8 cellular contexts compared by ENCODE assay signal in the genomic region with DNA sequence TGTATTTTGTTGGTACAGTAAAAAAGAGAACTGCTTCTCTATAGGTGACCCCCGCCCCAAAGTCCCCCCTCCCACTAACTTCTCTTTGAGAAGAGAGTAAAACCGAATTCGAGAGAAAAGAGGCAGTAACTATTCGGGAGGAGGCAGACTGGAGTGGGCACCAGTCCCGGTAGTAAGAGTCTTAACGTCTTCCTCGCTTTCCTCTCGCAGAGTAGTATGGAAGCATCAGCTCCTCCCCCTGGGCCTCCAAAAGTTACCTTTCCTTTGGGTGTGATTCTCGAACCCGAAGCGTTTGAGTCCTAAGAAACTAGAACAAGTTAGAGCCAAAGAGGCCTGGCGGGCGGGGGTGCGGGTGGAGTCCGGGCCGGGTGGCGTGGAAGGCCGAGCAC. TPM values are rescaled to one million over a fixed set of nuclear protein-coding genes. Genes with fewer than 3 reads are reported as not detected.
DNase-seq lines count a peak whose midpoint lies in the region; ATAC-seq and TF ChIP-seq lines count a peak whose summit lies in the region.

No MANE protein-coding gene starts in this region.

- H3K36me3 Mint-ChIP-seq in T-helper 1 cell treated with Interleukin-12 subunit alpha and Interleukin-12 subunit beta and Interleukin-4 antibody, amounts not matched to agents 30 μg/mL and 1 μg/mL, for 36 hours (ENCODE audit: low read depth): peaks cover 2% of the 10 kb centered on the region

- peaks cover 5% of the 10 kb centered on the region for H3K4me1 Mint-ChIP-seq in T-helper 1 cell treated with Interleukin-12 subunit alpha and Interleukin-12 subunit beta and Interleukin-4 antibody, amounts not matched to agents 30 μg/mL and 1 μg/mL, for 36 hours (ENCODE audit: low read depth)

- peaks cover 0 to 55% (median 18%) of the 10 kb centered on the region in 9 donors for H3K4me1 ChIP-seq in heart right ventricle

- TF ChIP-seq CTCF in WERI-Rb-1 (IDR thresholded peaks at IDR 0.05; ENCODE audit: low read depth, low read length) (no peak), heart right ventricle (IDR thresholded peaks at IDR 0.05) (no peak)

- H3K36me3 ChIP-seq in WERI-Rb-1: no peaks in the 10 kb centered on the region
- H3K36me3 ChIP-seq in heart right ventricle: no peaks in the 10 kb centered on the region

- no peak overlapping the region for H3K27ac Mint-ChIP-seq in T-helper 1 cell treated with Interleukin-12 subunit alpha and Interleukin-12 subunit beta and Interleukin-4 antibody, amounts not matched to agents 30 μg/mL and 1 μg/mL, for 36 hours

- DNase-seq in T-helper 1 cell (no peak), WERI-Rb-1 (no peak), heart right ventricle (no peak), retina (peak; percentile 66), NCI-H526 treated with DMSO at 0.1 percent for 48 hours (lab: John Stamatoyannopoulos, UW) (no peak)

- peak overlapping the region; percentile 77 for H3K4me3 ChIP-seq in WERI-Rb-1 (ENCODE audit: low read depth, low read length)
- H3K4me3 ChIP-seq in heart right ventricle: peak overlapping the region; percentile 50 to 95 (median 84)

- H3K4me3 Mint-ChIP-seq in T-helper 1 cell treated with Interleukin-12 subunit alpha and Interleukin-12 subunit beta and Interleukin-4 antibody, amounts not matched to agents 30 μg/mL and 1 μg/mL, for 36 hours: peak overlapping the region; percentile 71

- peaks cover 66% of the 10 kb centered on the region for H3K27me3 Mint-ChIP-seq in T-helper 1 cell treated with Interleukin-12 subunit alpha and Interleukin-12 subunit beta and Interleukin-4 antibody, amounts not matched to agents 30 μg/mL and 1 μg/mL, for 36 hours (ENCODE audit: low read depth)

- no peaks in the 10 kb centered on the region for H3K9me3 Mint-ChIP-seq in T-helper 1 cell treated with Interleukin-12 subunit alpha and Interleukin-12 subunit beta and Interleukin-4 antibody, amounts not matched to agents 30 μg/mL and 1 μg/mL, for 36 hours

- ATAC-seq in heart right ventricle (peak in 6 of 8 donors; percentile 13 to 52 (median 28)), HG03196 (IDR thresholded peaks at IDR 0.05; ENCODE audit: unreplicated experiment) (no peak), HG03432 (IDR thresholded peaks at IDR 0.05; ENCODE audit: unreplicated experiment) (no peak)

- 2 to 3% methylated on average over 14 to 18 of the region's 18 CpGs for WGBS in heart right ventricle, 2 donors

- no peaks in the 10 kb centered on the region for H3K27me3 ChIP-seq in WERI-Rb-1 (ENCODE audit: insufficient read depth, low read depth, severe bottlenecking)
- H3K27me3 ChIP-seq in heart right ventricle: no peaks in the 10 kb centered on the region

- intact Hi-C loops in heart right ventricle (cut with DNase I): loop anchor here in 1 of 10 donors (10.0 kb wide), 1 partner anchor 76 kb away; no protein-coding TSS in a partner anchor

- no peaks in the 10 kb centered on the region for H3K9me3 ChIP-seq in WERI-Rb-1 (ENCODE audit: severe bottlenecking)
- no peaks in the 10 kb centered on the region for H3K9me3 ChIP-seq in heart right ventricle

- H3K27ac ChIP-seq in WERI-Rb-1 (no peak overlapping the region), heart right ventricle (peak overlapping the region; percentile 63 to 96 (median 90))

RNA-seq across cellular contexts. Expression of gene DSE, which starts 0.4 kb away (rescaled TPM):
- 10 to 100 TPM in 8 of 10 donors, 1 to 10 TPM in 2; 8.8 to 25.4 (median 12.7) TPM for total RNA-seq in heart right ventricle
- polyA plus RNA-seq in heart right ventricle: 1 to 10 TPM; 3.8 to 5.1 TPM

Comparison
In these comparisons a context has a peak if more than half of its experiments do, and no peak if none do; other contexts are left out.
1. ATAC-seq: peak in heart right ventricle (6 of 8); none in HG03196 (single experiment) and HG03432 (single experiment).